Comparison of ENCODE assay signal across 23 cellular contexts in genomic region chr9:79742145-79742820, GRCh38.
DNase-seq lines count a peak whose midpoint lies in the region; ATAC-seq and TF ChIP-seq lines count a peak whose summit lies in the region.
"Had no signal": no experiment of that assay in that cellular context is flagged by ENCODE, and none has a peak within 500 bp of the region (broad histone marks: within the 10 kb centered on the region; RNA-seq: fewer than 3 reads in every experiment).

No MANE protein-coding gene starts in this region.

- H3K27me3 ChIP-seq in GM23338 (ENCODE audit: insufficient read depth) (no peaks in the 10 kb centered on the region), left ventricle myocardium inferior (ENCODE audit: low read depth) (no peaks in the 10 kb centered on the region), upper lobe of left lung (no peaks in the 10 kb centered on the region)
- H3K27me3 ChIP-seq: body of pancreas had no signal

- H3K9me3 Mint-ChIP-seq in GM23338 = no peaks in the 10 kb centered on the region
- no peaks in the 10 kb centered on the region for H3K9me3 Mint-ChIP-seq in brain
- H3K9me3 Mint-ChIP-seq in type B pancreatic cell = no peaks in the 10 kb centered on the region
- H3K9me3 Mint-ChIP-seq: natural killer cell treated with Interleukin-12 subunit alpha and Interleukin-12 subunit beta and Interleukin-15 and Interleukin-18, amount 100 ng/mL, for 72 hours; stimulated activated naive B cell treated with anti-CD40 and anti-IgM and Interleukin-4, amounts not matched to agents 10 μg/mL and 1 μg/mL and 100 μg/mL, for 72 hours had no signal

- H3K4me3 ChIP-seq in GM23338 = no peak overlapping the region
- H3K4me3 ChIP-seq in left ventricle myocardium inferior = no peak overlapping the region
- H3K4me3 ChIP-seq in upper lobe of left lung = no peak overlapping the region
- H3K4me3 ChIP-seq: body of pancreas, lung, prostate gland had no signal

- TF ChIP-seq EP300 in upper lobe of left lung (IDR thresholded peaks at IDR 0.05) = no peak

- ATAC-seq in GM23338 = no peak
- no peak for ATAC-seq in HG03159 (IDR thresholded peaks at IDR 0.05; ENCODE audit: unreplicated experiment)
- ATAC-seq in upper lobe of left lung (ENCODE audit: low FRiP score in 2 of 2) = no peak
- ATAC-seq: body of pancreas; stimulated activated naive B cell treated with anti-CD40 and anti-IgM and Interleukin-4, amounts not matched to agents 10 μg/mL and 1 μg/mL and 100 μg/mL, for 72 hours had no signal

- H3K4me1 Mint-ChIP-seq in GM23338 (peaks cover 10% of the 10 kb centered on the region), brain (peaks cover 23% of the 10 kb centered on the region), type B pancreatic cell (ENCODE audit: unreplicated experiment) (peaks cover 12% of the 10 kb centered on the region)
- H3K4me1 Mint-ChIP-seq: CD4-positive, alpha-beta memory T cell had no signal

- H3K9me2 ChIP-seq in GM23338 (ENCODE audit: insufficient read depth) = peaks cover 6% of the 10 kb centered on the region

- TF ChIP-seq POLR2A in upper lobe of left lung (IDR thresholded peaks at IDR 0.05) = no peak

- intact Hi-C loops in left ventricle myocardium inferior (cut with micrococcal nuclease) = no loop called here

- WGBS in upper lobe of left lung, 2 donors = 53 to 59% methylated on average over 5 of the region's 5 CpGs

- no peak overlapping the region for H3K4me3 Mint-ChIP-seq in GM23338
- H3K4me3 Mint-ChIP-seq in brain = peak overlapping the region in 2 of 5 experiments; percentile 4 to 25
- H3K4me3 Mint-ChIP-seq in type B pancreatic cell = no peak overlapping the region
- H3K4me3 Mint-ChIP-seq: CD4-positive, alpha-beta memory T cell; natural killer cell treated with Interleukin-12 subunit alpha and Interleukin-12 subunit beta and Interleukin-15 and Interleukin-18, amount 100 ng/mL, for 72 hours; stimulated activated naive B cell treated with anti-CD40 and anti-IgM and Interleukin-4, amounts not matched to agents 10 μg/mL and 1 μg/mL and 100 μg/mL, for 72 hours had no signal

- H3K4me1 ChIP-seq in GM23338 (ENCODE audit: insufficient read depth) (peaks cover 4% of the 10 kb centered on the region; the same call in 1 of the 2 replicates), left ventricle myocardium inferior (peaks cover 19% of the 10 kb centered on the region), upper lobe of left lung (peaks cover 0 to 10% (median 3%) of the 10 kb centered on the region in 4 donors)
- H3K4me1 ChIP-seq: body of pancreas, prostate gland had no signal

- TF ChIP-seq CTCF in GM23338 (conservative IDR thresholded peaks at IDR 0.05; ENCODE audit: low read depth in 2 of 2) (no peak), brain (conservative IDR thresholded peaks at IDR 0.05) (no peak), left ventricle myocardium inferior (IDR thresholded peaks at IDR 0.05; ENCODE audit: borderline replicate concordance) (no peak), type B pancreatic cell (conservative IDR thresholded peaks at IDR 0.05) (no peak), upper lobe of left lung (IDR thresholded peaks at IDR 0.05) (no peak)

- no peak overlapping the region for H3K27ac Mint-ChIP-seq in GM23338
- H3K27ac Mint-ChIP-seq in brain = peak overlapping the region in 4 of 5 experiments; percentile 71 to 90 (median 86)
- H3K27ac Mint-ChIP-seq in type B pancreatic cell = no peak overlapping the region
- H3K27ac Mint-ChIP-seq: natural killer cell treated with Interleukin-12 subunit alpha and Interleukin-12 subunit beta and Interleukin-15 and Interleukin-18, amount 100 ng/mL, for 72 hours; stimulated activated naive B cell treated with anti-CD40 and anti-IgM and Interleukin-4, amounts not matched to agents 10 μg/mL and 1 μg/mL and 100 μg/mL, for 72 hours had no signal

- H3F3A ChIP-seq in GM23338 (replicated peaks; ENCODE audit: low read depth) = no peaks in the 10 kb centered on the region

- H3K36me3 ChIP-seq in GM23338 (ENCODE audit: insufficient read depth) (no peaks in the 10 kb centered on the region), left ventricle myocardium inferior (no peaks in the 10 kb centered on the region), upper lobe of left lung (no peaks in the 10 kb centered on the region)
- H3K36me3 ChIP-seq: prostate gland had no signal

- H3K4me2 ChIP-seq in GM23338 = no peak overlapping the region

- H3K79me2 ChIP-seq in GM23338 (replicated peaks; ENCODE audit: insufficient read depth) = no peaks in the 10 kb centered on the region

- no peaks in the 10 kb centered on the region for H4K20me1 ChIP-seq in GM23338 (replicated peaks; ENCODE audit: insufficient read depth)

- no peaks in the 10 kb centered on the region for H3K9me3 ChIP-seq in left ventricle myocardium inferior (replicated peaks)
- H3K9me3 ChIP-seq in upper lobe of left lung = no peaks in the 10 kb centered on the region
- H3K9me3 ChIP-seq: body of pancreas, prostate gland had no signal

- H3K36me3 Mint-ChIP-seq in GM23338 (ENCODE audit: low read depth) (no peaks in the 10 kb centered on the region), brain (no peaks in the 10 kb centered on the region), type B pancreatic cell (no peaks in the 10 kb centered on the region)
- H3K36me3 Mint-ChIP-seq: CD4-positive, alpha-beta memory T cell; natural killer cell treated with Interleukin-12 subunit alpha and Interleukin-12 subunit beta and Interleukin-15 and Interleukin-18, amount 100 ng/mL, for 72 hours; stimulated activated naive B cell treated with anti-CD40 and anti-IgM and Interleukin-4, amounts not matched to agents 10 μg/mL and 1 μg/mL and 100 μg/mL, for 72 hours had no signal

- H3K27ac ChIP-seq in GM23338 (ENCODE audit: low read depth) (no peak overlapping the region), left ventricle myocardium inferior (replicated peaks) (peak overlapping the region; percentile 50), upper lobe of left lung (no peak overlapping the region)
- H3K27ac ChIP-seq: body of pancreas, epithelial cell of prostate, prostate gland had no signal

- no peak overlapping the region; the same call in 1 of the 2 replicates for H2AFZ ChIP-seq in GM23338

- H3K27me3 Mint-ChIP-seq in GM23338 (ENCODE audit: insufficient read depth, low read depth, poor library complexity) (no peaks in the 10 kb centered on the region), brain (peaks cover 3% of the 10 kb centered on the region), type B pancreatic cell (peaks cover 8% of the 10 kb centered on the region)
- H3K27me3 Mint-ChIP-seq: CD4-positive, alpha-beta memory T cell; natural killer cell treated with Interleukin-12 subunit alpha and Interleukin-12 subunit beta and Interleukin-15 and Interleukin-18, amount 100 ng/mL, for 72 hours; stimulated activated naive B cell treated with anti-CD40 and anti-IgM and Interleukin-4, amounts not matched to agents 10 μg/mL and 1 μg/mL and 100 μg/mL, for 72 hours had no signal

- DNase-seq in GM23338 (ENCODE audit: low spot score) (peak; percentile 2), left ventricle myocardium inferior (no peak), pons (ENCODE audit: low spot score) (peak; percentile 53), NCI-H2081 (lab: John Stamatoyannopoulos, UW) (no peak), type B pancreatic cell (ENCODE audit: extremely low spot score, unreplicated experiment) (no peak), upper lobe of left lung (no peak)
- DNase-seq: activated naive CD4-positive, alpha-beta T cell treated with anti-CD3 and anti-CD28 coated beads, Interleukin-2, amount 50 U/mL, for 16 hours; body of pancreas; CD4-positive, alpha-beta memory T cell; dermis blood vessel endothelial cell; DMS53; NCI-H1417 treated with DMSO at 0.1 percent for 48 hours; NCI-H446 treated with DMSO at 0.1 percent for 48 hours; SIG-M5; stimulated activated naive B cell treated with anti-CD40 and anti-IgM and Interleukin-4, amounts not matched to agents 10 μg/mL and 1 μg/mL and 100 μg/mL, for 72 hours; T-helper 1 cell; trophoblast cell had no signal

TF ChIP-seq in GM23338, 12 proteins besides CTCF, POLR2A, EP300 and RAD21 (continues in another document):
- TF ChIP-seq JUNB (IDR thresholded peaks at IDR 0.05; ENCODE audit: unreplicated experiment) (no peak), EZH2 (IDR thresholded peaks at IDR 0.05; ENCODE audit: low read depth, unreplicated experiment) (no peak), ZNF331 (CRISPR knock-in tag; IDR thresholded peaks at IDR 0.05; ENCODE audit: low read depth) (no peak), POLR2AphosphoS5 (IDR thresholded peaks at IDR 0.05; ENCODE audit: low read depth) (no peak), CREB1 (CRISPR knock-in tag; IDR thresholded peaks at IDR 0.05; ENCODE audit: low read depth) (no peak)
- TF ChIP-seq, protein P1, sequence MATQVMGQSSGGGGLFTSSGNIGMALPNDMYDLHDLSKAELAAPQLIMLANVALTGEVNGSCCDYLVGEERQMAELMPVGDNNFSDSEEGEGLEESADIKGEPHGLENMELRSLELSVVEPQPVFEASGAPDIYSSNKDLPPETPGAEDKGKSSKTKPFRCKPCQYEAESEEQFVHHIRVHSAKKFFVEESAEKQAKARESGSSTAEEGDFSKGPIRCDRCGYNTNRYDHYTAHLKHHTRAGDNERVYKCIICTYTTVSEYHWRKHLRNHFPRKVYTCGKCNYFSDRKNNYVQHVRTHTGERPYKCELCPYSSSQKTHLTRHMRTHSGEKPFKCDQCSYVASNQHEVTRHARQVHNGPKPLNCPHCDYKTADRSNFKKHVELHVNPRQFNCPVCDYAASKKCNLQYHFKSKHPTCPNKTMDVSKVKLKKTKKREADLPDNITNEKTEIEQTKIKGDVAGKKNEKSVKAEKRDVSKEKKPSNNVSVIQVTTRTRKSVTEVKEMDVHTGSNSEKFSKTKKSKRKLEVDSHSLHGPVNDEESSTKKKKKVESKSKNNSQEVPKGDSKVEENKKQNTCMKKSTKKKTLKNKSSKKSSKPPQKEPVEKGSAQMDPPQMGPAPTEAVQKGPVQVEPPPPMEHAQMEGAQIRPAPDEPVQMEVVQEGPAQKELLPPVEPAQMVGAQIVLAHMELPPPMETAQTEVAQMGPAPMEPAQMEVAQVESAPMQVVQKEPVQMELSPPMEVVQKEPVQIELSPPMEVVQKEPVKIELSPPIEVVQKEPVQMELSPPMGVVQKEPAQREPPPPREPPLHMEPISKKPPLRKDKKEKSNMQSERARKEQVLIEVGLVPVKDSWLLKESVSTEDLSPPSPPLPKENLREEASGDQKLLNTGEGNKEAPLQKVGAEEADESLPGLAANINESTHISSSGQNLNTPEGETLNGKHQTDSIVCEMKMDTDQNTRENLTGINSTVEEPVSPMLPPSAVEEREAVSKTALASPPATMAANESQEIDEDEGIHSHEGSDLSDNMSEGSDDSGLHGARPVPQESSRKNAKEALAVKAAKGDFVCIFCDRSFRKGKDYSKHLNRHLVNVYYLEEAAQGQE (IDR thresholded peaks at IDR 0.05; ENCODE audit: unreplicated experiment) = no peak

Comparison
In these comparisons a context has a peak if more than half of its experiments do, and no peak if none do; other contexts are left out.
1. DNase-seq: peak in GM23338 (single experiment) and pons (single experiment); none in left ventricle myocardium inferior (single experiment), NCI-H2081 (0 of 2), type B pancreatic cell (single experiment) and upper lobe of left lung (0 of 2).
2. H3K27ac Mint-ChIP-seq: peak in brain (4 of 5); none in GM23338 (single experiment) and type B pancreatic cell (single experiment).